ENCODE assay signal across 9 cellular contexts in the genomic region with DNA sequence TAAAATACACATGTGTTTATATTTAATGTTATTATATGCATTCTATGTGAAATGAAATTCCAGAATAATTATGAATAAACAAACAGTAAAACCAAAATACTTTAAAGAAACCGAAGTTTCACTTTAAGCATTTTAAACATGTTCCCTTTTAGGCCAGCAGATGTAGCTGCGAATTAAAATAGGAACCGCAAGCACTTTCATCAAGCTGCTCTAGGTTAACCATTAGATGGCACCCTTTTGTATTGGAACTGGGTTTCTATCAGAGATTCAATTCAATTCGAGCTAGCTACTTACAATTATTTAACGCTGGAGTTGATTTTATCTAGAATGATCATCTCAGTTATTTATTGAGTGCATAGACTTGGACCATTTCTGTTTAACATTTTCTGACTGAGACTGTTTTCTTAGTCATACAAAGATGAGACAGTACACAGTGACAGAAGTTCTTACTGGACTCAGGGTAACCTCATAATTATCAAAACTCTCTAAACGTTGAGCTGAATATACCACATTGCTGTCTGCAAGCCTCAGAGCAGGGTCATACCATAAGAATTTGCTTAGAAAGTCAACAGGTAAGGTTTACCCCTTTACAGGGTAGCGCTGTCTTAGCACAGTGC. TPM values are rescaled to one million over a fixed set of nuclear protein-coding genes. Genes with fewer than 3 reads are reported as not detected.
DNase-seq lines count a peak whose midpoint lies in the region; ATAC-seq and TF ChIP-seq lines count a peak whose summit lies in the region.
"Had no signal": no experiment of that assay in that cellular context is flagged by ENCODE, and none has a peak within 500 bp of the region (broad histone marks: within the 10 kb centered on the region; RNA-seq: fewer than 3 reads in every experiment).

No MANE protein-coding gene starts in this region.

- H3K4me1 Mint-ChIP-seq in activated T-helper 17 cell treated with anti-CD3 and anti-CD28 coated beads, Interleukin-2, amount 50 U/mL, for 72 hours = peaks cover 5% of the 10 kb centered on the region

- H3K36me3 Mint-ChIP-seq in activated T-helper 17 cell treated with anti-CD3 and anti-CD28 coated beads, Interleukin-2, amount 50 U/mL, for 72 hours (ENCODE audit: low read depth) = peaks cover 30% of the 10 kb centered on the region

- H3K36me3 ChIP-seq in right atrium auricular region = peaks cover 28% of the 10 kb centered on the region

- no peaks in the 10 kb centered on the region for H3K9me3 Mint-ChIP-seq in activated T-helper 17 cell treated with anti-CD3 and anti-CD28 coated beads, Interleukin-2, amount 50 U/mL, for 72 hours
- H3K9me3 Mint-ChIP-seq: IgD-negative memory B cell had no signal

- H3K4me1 ChIP-seq in right atrium auricular region = peaks cover 0 to 14% of the 10 kb centered on the region in 2 donors

- no peak overlapping the region for H3K4me3 Mint-ChIP-seq in activated T-helper 17 cell treated with anti-CD3 and anti-CD28 coated beads, Interleukin-2, amount 50 U/mL, for 72 hours

- TF ChIP-seq CTCF in AG10803 (conservative IDR thresholded peaks at IDR 0.05; ENCODE audit: low read length) (peak; percentile 99), right atrium auricular region (IDR thresholded peaks at IDR 0.05) (peak; percentile 56 to 91)

- DNase-seq in AG10803 (ENCODE audit: low read depth) = peak; percentile 82
- DNase-seq in right atrium auricular region (ENCODE audit: low spot score) = no peak
- no peak for DNase-seq in stimulated activated naive CD8-positive, alpha-beta T cell treated with anti-CD3 and anti-CD28 coated beads, Interleukin-15, Interleukin-2, amounts not matched to agents 100 U/mL and 50 U/mL, for 24 hours
- no peak for DNase-seq in anterior cingulate cortex (lab: John Stamatoyannopoulos, UW)
- no peak for DNase-seq in activated gamma-delta T cell treated with Interleukin-2 at 50 U/mL for 16 hours

- no peaks in the 10 kb centered on the region for H3K9me3 ChIP-seq in right atrium auricular region

- peak; percentile 85 for ATAC-seq in GM18909 (IDR thresholded peaks at IDR 0.05; ENCODE audit: poor library complexity, unreplicated experiment)
- ATAC-seq in HG03280 (IDR thresholded peaks at IDR 0.05; ENCODE audit: unreplicated experiment) = peak; percentile 87
- ATAC-seq in activated T-helper 17 cell treated with anti-CD3 and anti-CD28 coated beads, Interleukin-2, amount 50 U/mL, for 72 hours (replicated peaks) = peak; percentile 80
- peak; percentile 73 for ATAC-seq in stimulated activated naive CD8-positive, alpha-beta T cell treated with anti-CD3 and anti-CD28 coated beads, Interleukin-15, Interleukin-2, amounts not matched to agents 100 U/mL and 50 U/mL, for 24 hours

- no peak overlapping the region for H3K27ac ChIP-seq in right atrium auricular region

- no peak overlapping the region for H3K27ac Mint-ChIP-seq in activated T-helper 17 cell treated with anti-CD3 and anti-CD28 coated beads, Interleukin-2, amount 50 U/mL, for 72 hours

- H3K27me3 Mint-ChIP-seq in activated T-helper 17 cell treated with anti-CD3 and anti-CD28 coated beads, Interleukin-2, amount 50 U/mL, for 72 hours = no peaks in the 10 kb centered on the region
- H3K27me3 Mint-ChIP-seq: IgD-negative memory B cell had no signal

- H3K27me3 ChIP-seq in right atrium auricular region = no peaks in the 10 kb centered on the region

- H3K4me3 ChIP-seq in AG10803 (ENCODE audit: low read length) (no peak overlapping the region), right atrium auricular region (no peak overlapping the region)

RNA-seq across cellular contexts. Expression of a gene that starts 8.5 kb away (rescaled TPM):
- total RNA-seq in activated T-helper 17 cell treated with anti-CD3 and anti-CD28 coated beads, Interleukin-2, amount 50 U/mL, for 72 hours = 1 to 10 TPM; 5.1 to 6.2 TPM
- 1 to 10 TPM; 4.9 to 6.2 TPM for total RNA-seq in right atrium auricular region
